10 cellular contexts compared by ENCODE assay signal in the genomic region with DNA sequence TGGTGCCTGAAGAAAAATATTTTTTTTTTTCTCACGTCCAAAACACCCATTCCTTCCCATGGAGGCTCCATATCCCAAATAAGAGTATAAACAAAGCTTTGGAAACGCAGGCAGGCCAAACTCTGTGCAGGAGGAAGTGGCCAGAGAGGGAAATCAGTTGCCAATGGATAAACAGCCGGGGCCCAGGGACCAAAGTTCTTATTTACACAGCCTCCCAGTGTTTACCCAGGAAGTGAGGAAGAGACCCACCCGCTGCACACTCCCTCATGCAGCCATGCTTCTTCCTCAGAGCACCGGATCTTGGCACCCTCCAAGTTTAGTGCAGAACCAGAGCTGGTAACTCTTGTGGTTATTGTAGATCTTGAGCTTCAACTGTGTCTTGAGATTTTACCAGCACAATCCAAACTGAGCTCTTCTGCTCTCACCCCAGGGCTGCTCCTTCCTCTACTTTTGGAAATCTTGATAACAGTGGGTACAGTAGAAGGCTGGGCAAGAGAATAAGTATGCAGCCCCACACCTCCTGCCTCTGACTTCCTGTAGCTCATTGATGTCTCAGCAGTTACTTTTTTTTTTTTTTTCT. TPM values are rescaled to one million over a fixed set of nuclear protein-coding genes. Genes with fewer than 3 reads are reported as not detected.
DNase-seq lines count a peak whose midpoint lies in the region; ATAC-seq lines count a peak whose summit lies in the region.
"Had no signal": no experiment of that assay in that cellular context is flagged by ENCODE, and none has a peak within 500 bp of the region (broad histone marks: within the 10 kb centered on the region; RNA-seq: fewer than 3 reads in every experiment).

No MANE protein-coding gene starts in this region.

- H3K9me3 ChIP-seq in Karpas-422 (ENCODE audit: low read length), result no peaks in the 10 kb centered on the region
- no peaks in the 10 kb centered on the region for H3K9me3 ChIP-seq in mucosa of stomach (ENCODE audit: control insufficient read depth, low read length)
- H3K9me3 ChIP-seq: thyroid gland had no signal

- H3K27ac ChIP-seq in Karpas-422 (ENCODE audit: low read length), result peak overlapping the region; percentile 88
- H3K27ac ChIP-seq: thyroid gland had no signal

- H2AFZ ChIP-seq in Karpas-422 (ENCODE audit: low read length), result no peak overlapping the region

- H3K36me3 ChIP-seq in Karpas-422 (ENCODE audit: insufficient read depth, low read length) (peaks cover 35% of the 10 kb centered on the region), mucosa of stomach (ENCODE audit: control insufficient read depth, insufficient read depth, low read length) (peaks cover under 1% of the 10 kb centered on the region)

- peak; percentile 89 for DNase-seq in COLO668 (lab: John Stamatoyannopoulos, UW; ENCODE audit: unreplicated experiment)
- DNase-seq in Karpas-422, result peak; percentile 52
- DNase-seq in activated effector memory CD4-positive, alpha-beta T cell treated with anti-CD3 and anti-CD28 coated beads, Interleukin-2, amount 50 U/mL, for 16 hours, result peak; percentile 69
- DNase-seq in DMS114 treated with DMSO at 0.1 percent for 48 hours (lab: John Stamatoyannopoulos, UW; ENCODE audit: unreplicated experiment), result no peak
- no peak for DNase-seq in NCI-H1092 treated with DMSO at 0.1 percent for 48 hours (lab: John Stamatoyannopoulos, UW)
- DNase-seq in NCI-H1436 treated with DMSO at 0.1 percent for 48 hours (lab: John Stamatoyannopoulos, UW), result no peak
- DNase-seq: NCI-H524 treated with DMSO at 0.1 percent for 48 hours, thyroid gland had no signal

- H3K27me3 ChIP-seq in Karpas-422 (ENCODE audit: low read length) (no peaks in the 10 kb centered on the region), mucosa of stomach (ENCODE audit: control insufficient read depth, insufficient read depth, low read length) (no peaks in the 10 kb centered on the region)
- H3K27me3 ChIP-seq: thyroid gland had no signal

- H3K9ac ChIP-seq in Karpas-422 (ENCODE audit: low read length) (peak overlapping the region; percentile 40), mucosa of stomach (ENCODE audit: low read length) (peak overlapping the region; percentile 62)

- peak overlapping the region; percentile 63 for H3K4me2 ChIP-seq in Karpas-422 (ENCODE audit: low read depth, low read length, poor library complexity, severe bottlenecking)

- ATAC-seq in HG03469 (IDR thresholded peaks at IDR 0.05; ENCODE audit: unreplicated experiment), result no peak

- H3K9me2 ChIP-seq in Karpas-422 (replicated peaks; ENCODE audit: insufficient read depth, low read length), result no peaks in the 10 kb centered on the region

- no peaks in the 10 kb centered on the region for H4K20me1 ChIP-seq in Karpas-422 (ENCODE audit: insufficient read depth, low read depth, low read length)

- H3K4me1 ChIP-seq in Karpas-422 (ENCODE audit: low read length) (peaks cover 61% of the 10 kb centered on the region), mucosa of stomach (ENCODE audit: control insufficient read depth, insufficient read depth, low read length) (peaks cover 47% of the 10 kb centered on the region)
- H3K4me1 ChIP-seq: thyroid gland had no signal

- H3K79me2 ChIP-seq in Karpas-422 (ENCODE audit: low read length), result peaks cover 51% of the 10 kb centered on the region

- peak overlapping the region; percentile 22; the same call in 1 of the 2 replicates for H3K4me3 ChIP-seq in Karpas-422 (ENCODE audit: low read length)
- no peak overlapping the region for H3K4me3 ChIP-seq in mucosa of stomach (ENCODE audit: low read length)
- H3K4me3 ChIP-seq: thyroid gland had no signal

RNA-seq across cellular contexts. Expression of gene MARCKSL1, which starts 14.2 kb away (rescaled TPM):
- total RNA-seq in Karpas-422 (2014; rRNA removed; shearing (Covaris generic); ENCODE audit: low replicate concordance), result 262 and 391 TPM in 2 replicates

RNA-seq across cellular contexts. Expression of gene HDAC1, which starts 29.9 kb away (rescaled TPM):
- 201 and 257 TPM in 2 replicates for total RNA-seq in Karpas-422 (2014; rRNA removed; shearing (Covaris generic); ENCODE audit: low replicate concordance)

RNA-seq across cellular contexts. Expression of gene FAM229A, which starts 40.5 kb away (rescaled TPM):
- total RNA-seq in Karpas-422 (2014; rRNA removed; shearing (Covaris generic); ENCODE audit: low replicate concordance), result 3.1 and 4.5 TPM in 2 replicates

RNA-seq across cellular contexts. Expression of gene TSSK3, which starts 40.5 kb away (rescaled TPM):
- 1.4 and 1.5 TPM in 2 replicates for total RNA-seq in Karpas-422 (2014; rRNA removed; shearing (Covaris generic); ENCODE audit: low replicate concordance)

Comparison
In these comparisons a context has a peak if more than half of its experiments do, and no peak if none do; other contexts are left out.
1. DNase-seq: peak in COLO668 (single experiment), Karpas-422 (single experiment) and activated effector memory CD4-positive, alpha-beta T cell treated with anti-CD3 and anti-CD28 coated beads, Interleukin-2, amount 50 U/mL, for 16 hours (single experiment); none in DMS114 treated with DMSO at 0.1 percent for 48 hours (single experiment), NCI-H1092 treated with DMSO at 0.1 percent for 48 hours (single experiment) and NCI-H1436 treated with DMSO at 0.1 percent for 48 hours (single experiment).